In genomic region chr2:128771401-128771800, GRCh38 we compare ENCODE assay signal across 18 cellular contexts.
DNase-seq lines count a peak whose midpoint lies in the region; ATAC-seq, FAIRE-seq and TF ChIP-seq lines count a peak whose summit lies in the region.
"Had no signal": no experiment of that assay in that cellular context is flagged by ENCODE, and none has a peak within 500 bp of the region (broad histone marks: within the 10 kb centered on the region; RNA-seq: fewer than 3 reads in every experiment).

No MANE protein-coding gene starts in this region.

- peaks cover 58% of the 10 kb centered on the region for H3K4me1 ChIP-seq in DOHH2 (ENCODE audit: control insufficient read depth, low read length)
- peaks cover 97% of the 10 kb centered on the region for H3K4me1 ChIP-seq in Karpas-422 (ENCODE audit: low read length)
- H3K4me1 ChIP-seq in H1 (replicated peaks in 1 of 4; ENCODE audit: control insufficient read depth in 3 of 4, insufficient read depth in 4 of 4, low read length in 3 of 4): peaks cover 0 to 5% (median under 1%) of the 10 kb centered on the region in 4 experiments; a peak in 3 of 7 replicates
- H3K4me1 ChIP-seq in Peyer's patch: no peaks in the 10 kb centered on the region
- H3K4me1 ChIP-seq: BE2C had no signal

- H2AFZ ChIP-seq in Karpas-422 (ENCODE audit: low read length) (no peak overlapping the region), H1 (ENCODE audit: low read length) (peak overlapping the region; percentile 60; the same call in 1 of the 2 replicates)

- POLR2A ChIA-PET in H1 (lab: Charles Lee; ENCODE audit: partially characterized antibody): interaction anchor here (0.8 kb wide), 1 partner anchor 15 kb away, joined by 3 read pairs; no protein-coding TSS in a partner anchor

- no peak for FAIRE-seq in H1 (lab: Jason Lieb, UNC)
- FAIRE-seq: D721Med, GM12891, GM18507 had no signal

- no peak overlapping the region for H2BK120ac ChIP-seq in H1 (replicated peaks; ENCODE audit: low read depth, low read length)

- no peaks in the 10 kb centered on the region for H3K9me3 ChIP-seq in DOHH2 (ENCODE audit: control insufficient read depth, insufficient read depth, low read length)
- no peaks in the 10 kb centered on the region for H3K9me3 ChIP-seq in Karpas-422 (ENCODE audit: low read length)
- no peaks in the 10 kb centered on the region for H3K9me3 ChIP-seq in H1 (ENCODE audit: insufficient read depth in 2 of 2, low read depth in 1 of 2, low read length in 1 of 2)
- no peaks in the 10 kb centered on the region for H3K9me3 ChIP-seq in Peyer's patch
- H3K9me3 ChIP-seq: BE2C; BLaER1 treated with 17β-estradiol and CSF1 and Interleukin-3, amounts not matched to agents 10 nM and 100 nM had no signal

- no peaks in the 10 kb centered on the region for H3K79me1 ChIP-seq in H1 (ENCODE audit: low read depth, low read length)

- H3F3A ChIP-seq in DOHH2 (ENCODE audit: control insufficient read depth, insufficient read depth): no peaks in the 10 kb centered on the region; the same call in 1 of the 2 replicates

- no peak overlapping the region for H4K91ac ChIP-seq in H1 (replicated peaks; ENCODE audit: insufficient read length, low read length)

- H2BK12ac ChIP-seq in H1 (ENCODE audit: low read depth, low read length): no peak overlapping the region; the same call in 1 of the 2 replicates

- TF ChIP-seq RAD21 in H1 (IDR thresholded peaks at IDR 0.05 in 1 of 2, conservative IDR thresholded peaks at IDR 0.05 in 1 of 2; ENCODE audit: low read depth in 2 of 2, low read length in 2 of 2): no peak

- TF ChIP-seq EP300 in H1 (IDR thresholded peaks at IDR 0.05; ENCODE audit: borderline replicate concordance in 1 of 2, low read depth in 2 of 2, low read length in 2 of 2): no peak

- no peak overlapping the region for H2AK5ac ChIP-seq in H1 (ENCODE audit: low read depth, low read length)

- DNase-seq in Karpas-422 (peak; percentile 96), H1 (ENCODE audit: low read depth in 1 of 2, low spot score in 2 of 2) (peak in 1 of 2 experiments; percentile 2), Peyer's patch (no peak), NCI-H187 treated with DMSO at 0.1 percent for 48 hours (lab: John Stamatoyannopoulos, UW) (no peak)
- DNase-seq: BE2C; CD8-positive, alpha-beta memory T cell; DMS 273 treated with DMSO at 0.1 percent for 48 hours; DMS79; GF-D8; GOT3; H7; HCEC 1CT had no signal

- H3K4me3 ChIP-seq in DOHH2 (ENCODE audit: low read length): peak overlapping the region; percentile 30
- peak overlapping the region; percentile 52; the same call in 1 of the 2 replicates for H3K4me3 ChIP-seq in Karpas-422 (ENCODE audit: low read length)
- H3K4me3 ChIP-seq in H1 (ENCODE audit: extremely low read depth in 1 of 4, insufficient read depth in 2 of 4, low read depth in 3 of 4, low read length in 4 of 4): no peak overlapping the region
- H3K4me3 ChIP-seq in Peyer's patch: no peak overlapping the region
- H3K4me3 ChIP-seq: BLaER1 treated with 17β-estradiol and CSF1 and Interleukin-3, amounts not matched to agents 10 nM and 100 nM had no signal

- H3K9ac ChIP-seq in Karpas-422 (ENCODE audit: low read length) (peak overlapping the region; percentile 91), H1 (replicated peaks in 1 of 4; ENCODE audit: extremely low read depth in 1 of 4, low read depth in 3 of 4, low read length in 3 of 4) (no peak overlapping the region)
- H3K9ac ChIP-seq: BLaER1 treated with 17β-estradiol and CSF1 and Interleukin-3, amounts not matched to agents 10 nM and 100 nM had no signal

- H4K20me1 ChIP-seq in DOHH2 (ENCODE audit: control insufficient read depth, insufficient read depth, low read depth, low read length): no peaks in the 10 kb centered on the region
- H4K20me1 ChIP-seq in Karpas-422 (ENCODE audit: insufficient read depth, low read depth, low read length): no peaks in the 10 kb centered on the region
- no peaks in the 10 kb centered on the region for H4K20me1 ChIP-seq in H1 (replicated peaks in 1 of 2; ENCODE audit: control insufficient read depth in 1 of 2, insufficient read depth in 2 of 2, low read length in 2 of 2)
- H4K20me1 ChIP-seq: BLaER1 treated with 17β-estradiol and CSF1 and Interleukin-3, amounts not matched to agents 10 nM and 100 nM had no signal

- 98% methylated on average over 2 of the region's 2 CpGs; no CpG with 5 or more reads in 1 of the 2 experiments for WGBS in H1 (ENCODE audit: extremely low coverage in 1 of 2, insufficient coverage in 1 of 2, insufficient read length in 1 of 2, insufficient replicate concordance in 2 of 2, low coverage in 1 of 2, low lambda C conversion rate in 2 of 2, missing lambda C conversion rate in 1 of 2), 2 experiments

- TF ChIP-seq POLR2A in H1 (IDR thresholded peaks at IDR 0.05; ENCODE audit: control extremely low read depth in 1 of 2, low read depth in 2 of 2, low read length in 2 of 2) (no peak), Peyer's patch (IDR thresholded peaks at IDR 0.05) (no peak)

- no peak overlapping the region for H2BK20ac ChIP-seq in H1 (ENCODE audit: low read length)

- H3K9me2 ChIP-seq in DOHH2 (replicated peaks; ENCODE audit: control insufficient read depth, low read length) (no peaks in the 10 kb centered on the region), Karpas-422 (replicated peaks; ENCODE audit: insufficient read depth, low read length) (no peaks in the 10 kb centered on the region)

- H2BK15ac ChIP-seq in H1 (ENCODE audit: low read length): no peak overlapping the region

- H3K23me2 ChIP-seq in H1 (ENCODE audit: low read depth, low read length): no peaks in the 10 kb centered on the region; the same call in 1 of the 2 replicates

- H3K56ac ChIP-seq in H1 (replicated peaks; ENCODE audit: insufficient read length, low read depth, low read length): no peak overlapping the region

- H3K27ac ChIP-seq in DOHH2 (ENCODE audit: low read depth, low read length) (peak overlapping the region; percentile 74), Karpas-422 (ENCODE audit: low read length) (peak overlapping the region; percentile 100), H1 (ENCODE audit: low read depth, low read length) (no peak overlapping the region), Peyer's patch (no peak overlapping the region)
- H3K27ac ChIP-seq: BLaER1 treated with 17β-estradiol and CSF1 and Interleukin-3, amounts not matched to agents 10 nM and 100 nM had no signal

- H3K14ac ChIP-seq in H1 (ENCODE audit: insufficient read length): no peak overlapping the region

- H4K5ac ChIP-seq in H1 (ENCODE audit: insufficient read length, low read depth, low read length): no peak overlapping the region

- no peaks in the 10 kb centered on the region for H3K27me3 ChIP-seq in DOHH2 (ENCODE audit: control insufficient read depth, low read length)
- no peaks in the 10 kb centered on the region for H3K27me3 ChIP-seq in Karpas-422 (ENCODE audit: low read length)
- no peaks in the 10 kb centered on the region for H3K27me3 ChIP-seq in H1 (replicated peaks in 1 of 4; ENCODE audit: control insufficient read depth in 3 of 4, extremely low read depth in 1 of 4, insufficient read depth in 3 of 4, low read length in 3 of 4)
- H3K27me3 ChIP-seq in Peyer's patch: no peaks in the 10 kb centered on the region
- H3K27me3 ChIP-seq: BE2C; BLaER1 treated with 17β-estradiol and CSF1 and Interleukin-3, amounts not matched to agents 10 nM and 100 nM had no signal

- no peak overlapping the region for H3K4ac ChIP-seq in H1 (replicated peaks; ENCODE audit: insufficient read length, low read depth, low read length)

- no peak overlapping the region for H4K8ac ChIP-seq in H1 (ENCODE audit: extremely low read depth, insufficient read depth, low read length)

- CTCF ChIA-PET in H1 (lab: Charles Lee; ENCODE audit: partially characterized antibody): interaction anchor here (1.4 kb wide), 1 partner anchor 12 kb away, joined by 3 read pairs; no protein-coding TSS in a partner anchor

- peaks cover 37% of the 10 kb centered on the region for H3K79me2 ChIP-seq in DOHH2 (ENCODE audit: control insufficient read depth, low read length)
- H3K79me2 ChIP-seq in Karpas-422 (ENCODE audit: low read length): peaks cover 33% of the 10 kb centered on the region
- no peaks in the 10 kb centered on the region for H3K79me2 ChIP-seq in H1 (ENCODE audit: control insufficient read depth in 1 of 2, insufficient read depth in 2 of 2, low read length in 2 of 2)

- H2BK5ac ChIP-seq in H1 (ENCODE audit: low read depth, low read length): no peak overlapping the region

- H3K4me2 ChIP-seq in DOHH2 (ENCODE audit: low read length) (peak overlapping the region; percentile 46), Karpas-422 (ENCODE audit: low read depth, low read length, poor library complexity, severe bottlenecking) (peak overlapping the region; percentile 80), H1 (ENCODE audit: insufficient read depth in 1 of 2, low read depth in 2 of 2, low read length in 2 of 2) (no peak overlapping the region)
- H3K4me2 ChIP-seq: BLaER1 treated with 17β-estradiol and CSF1 and Interleukin-3, amounts not matched to agents 10 nM and 100 nM had no signal

- ATAC-seq in HG03159 (IDR thresholded peaks at IDR 0.05; ENCODE audit: unreplicated experiment): no peak

- no peak overlapping the region for H3K18ac ChIP-seq in H1 (ENCODE audit: extremely low read depth, low read length)

- no peak for TF ChIP-seq CTCF in DOHH2 (IDR thresholded peaks at IDR 0.05; ENCODE audit: low read depth, low read length, poor library complexity, severe bottlenecking)
- TF ChIP-seq CTCF in H1 (IDR thresholded peaks at IDR 0.05; ENCODE audit: control extremely low read depth in 1 of 3, insufficient read depth in 1 of 3, low read depth in 1 of 3, low read length in 3 of 3): no peak
- no peak for TF ChIP-seq CTCF in Peyer's patch (IDR thresholded peaks at IDR 0.05)

- peaks cover 15% of the 10 kb centered on the region for H3K36me3 ChIP-seq in DOHH2 (ENCODE audit: control insufficient read depth, low read length)
- H3K36me3 ChIP-seq in Karpas-422 (ENCODE audit: insufficient read depth, low read length): peaks cover 22% of the 10 kb centered on the region
- H3K36me3 ChIP-seq in H1 (ENCODE audit: control insufficient read depth in 2 of 4, insufficient read depth in 4 of 4, low read length in 3 of 4): no peaks in the 10 kb centered on the region
- H3K36me3 ChIP-seq in Peyer's patch: no peaks in the 10 kb centered on the region
- H3K36me3 ChIP-seq: BE2C; BLaER1 treated with 17β-estradiol and CSF1 and Interleukin-3, amounts not matched to agents 10 nM and 100 nM had no signal

- H3K23ac ChIP-seq in H1 (ENCODE audit: insufficient read length): no peak overlapping the region

TF ChIP-seq in H1, 55 proteins besides CTCF, POLR2A, EP300 and RAD21 (continues in another document):
- TF ChIP-seq ATF2 (IDR thresholded peaks at IDR 0.05; ENCODE audit: low read length) (no peak), YY1 (IDR thresholded peaks at IDR 0.05; ENCODE audit: low read depth, low read length) (no peak)

Comparison
In these comparisons a context has a peak if more than half of its experiments do, and no peak if none do; other contexts are left out.
1. H3K27ac ChIP-seq: peak in DOHH2 (single experiment) and Karpas-422 (single experiment); none in H1 (single experiment) and Peyer's patch (0 of 4).
2. H3K4me2 ChIP-seq: peak in DOHH2 (single experiment) and Karpas-422 (single experiment); none in H1 (0 of 2).
3. H3K4me3 ChIP-seq: peak in DOHH2 (single experiment) and Karpas-422 (single experiment); none in H1 (0 of 4) and Peyer's patch (0 of 4).